In the genomic region with DNA sequence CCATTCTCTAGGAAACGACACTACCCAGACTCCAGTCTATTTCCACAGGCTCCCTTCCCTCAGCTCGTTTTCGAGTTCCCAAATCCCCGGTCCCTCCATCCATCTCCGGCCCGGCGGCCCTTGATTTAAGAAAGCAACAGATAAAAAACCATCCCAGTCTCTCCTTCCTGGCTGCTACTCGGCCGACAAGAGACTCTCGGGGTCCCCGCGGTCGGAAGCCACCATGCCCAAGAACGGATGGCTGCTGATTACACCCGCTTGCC, we compare ENCODE assay signal across 1 cellular context.
TF ChIP-seq lines count a peak whose summit lies in the region.

No MANE protein-coding gene starts in this region.

TF ChIP-seq in endothelial cell of umbilical vein, 7 proteins besides CTCF, POLR2A, EP300 and RAD21:
- TF ChIP-seq, protein P1, sequence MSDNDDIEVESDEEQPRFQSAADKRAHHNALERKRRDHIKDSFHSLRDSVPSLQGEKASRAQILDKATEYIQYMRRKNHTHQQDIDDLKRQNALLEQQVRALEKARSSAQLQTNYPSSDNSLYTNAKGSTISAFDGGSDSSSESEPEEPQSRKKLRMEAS (IDR thresholded peaks at IDR 0.05; ENCODE audit: insufficient read depth, insufficient read length): no peak
- TF ChIP-seq JUN (IDR thresholded peaks at IDR 0.05; ENCODE audit: borderline replicate concordance, insufficient read depth, insufficient read length, low read depth) (no peak), POLR2AphosphoS5 (IDR thresholded peaks at IDR 0.05; ENCODE audit: insufficient read depth, low read depth, low read length) (no peak), GATA2 (IDR thresholded peaks at IDR 0.05; ENCODE audit: insufficient read depth, insufficient read length, low read depth, low read length) (no peak), FOS (IDR thresholded peaks at IDR 0.05; ENCODE audit: borderline replicate concordance, insufficient read depth, low read length) (no peak), MYC (IDR thresholded peaks at IDR 0.05; ENCODE audit: low read depth, low read length) (no peak), EZH2 (IDR thresholded peaks at IDR 0.05; ENCODE audit: borderline replicate concordance, low read depth, low read length, severe bottlenecking) (no peak)
